ENCODE assay signal across 5 cellular contexts in the genomic region with DNA sequence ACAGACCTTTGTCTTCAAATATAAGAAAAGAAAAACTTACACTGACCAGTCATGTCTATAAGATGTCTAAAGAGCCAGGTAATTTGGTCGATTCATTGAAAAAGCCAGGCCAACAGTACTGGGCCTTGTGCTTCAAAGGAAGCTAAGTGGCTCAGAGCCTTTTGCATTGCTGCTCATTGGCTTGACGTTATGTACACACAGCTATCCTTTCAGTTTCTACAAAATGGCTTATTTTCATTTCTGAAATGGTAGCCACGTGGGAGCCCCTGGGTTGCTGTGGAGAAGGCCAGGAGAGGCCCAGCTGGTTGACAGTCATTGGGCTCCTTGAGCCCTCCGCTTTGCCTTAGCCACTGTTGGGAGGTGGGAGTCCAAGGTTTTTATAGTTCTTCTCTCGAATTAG.
"Had no signal": no experiment of that assay in that cellular context is flagged by ENCODE, and none has a peak within 500 bp of the region (broad histone marks: within the 10 kb centered on the region; RNA-seq: fewer than 3 reads in every experiment).

No MANE protein-coding gene starts in this region.

- H3K4me3 Mint-ChIP-seq: GM23338, H9, IgD-negative memory B cell had no signal

- DNase-seq: H9, HCEC 1CT had no signal

- H3K27me3 Mint-ChIP-seq: IgD-negative memory B cell had no signal

- H3K4me3 ChIP-seq: GM23338 had no signal

- H3K4me2 ChIP-seq: GM23338 had no signal

- H2AFZ ChIP-seq: GM23338 had no signal

- H3K27ac Mint-ChIP-seq: GM23338, H9, IgD-negative memory B cell had no signal

- H3K9me3 Mint-ChIP-seq: GM23338, H9, IgD-negative memory B cell had no signal

- H3K4me1 Mint-ChIP-seq: GM23338, IgD-negative memory B cell had no signal

- H3K27ac ChIP-seq: HL-60 had no signal

- H3K36me3 Mint-ChIP-seq: IgD-negative memory B cell had no signal
